In genomic region chr12:116525418-116526001, GRCh38 we compare ENCODE assay signal across 1 cellular context.
TF ChIP-seq lines count a peak whose summit lies in the region.

No MANE protein-coding gene starts in this region.

TF ChIP-seq in K562, 482 proteins besides CTCF, POLR2A, EP300 and RAD21 (continued from another document):
- 0 out of 2 replicates have a peak, but pooled peaks have one; percentile 1 for TF ChIP-seq ZBTB40 (IDR thresholded peaks at IDR 0.05)
- TF ChIP-seq ZBTB40 (CRISPR knock-in tag; IDR thresholded peaks at IDR 0.05), result no peak
- TF ChIP-seq CSDE1 (IDR thresholded peaks at IDR 0.05), result no peak
- TF ChIP-seq ZFX (CRISPR knock-in tag; IDR thresholded peaks at IDR 0.05), result no peak
- TF ChIP-seq ZNF707 (CRISPR knock-in tag; conservative IDR thresholded peaks at IDR 0.05), result no peak
- TF ChIP-seq, protein P1, sequence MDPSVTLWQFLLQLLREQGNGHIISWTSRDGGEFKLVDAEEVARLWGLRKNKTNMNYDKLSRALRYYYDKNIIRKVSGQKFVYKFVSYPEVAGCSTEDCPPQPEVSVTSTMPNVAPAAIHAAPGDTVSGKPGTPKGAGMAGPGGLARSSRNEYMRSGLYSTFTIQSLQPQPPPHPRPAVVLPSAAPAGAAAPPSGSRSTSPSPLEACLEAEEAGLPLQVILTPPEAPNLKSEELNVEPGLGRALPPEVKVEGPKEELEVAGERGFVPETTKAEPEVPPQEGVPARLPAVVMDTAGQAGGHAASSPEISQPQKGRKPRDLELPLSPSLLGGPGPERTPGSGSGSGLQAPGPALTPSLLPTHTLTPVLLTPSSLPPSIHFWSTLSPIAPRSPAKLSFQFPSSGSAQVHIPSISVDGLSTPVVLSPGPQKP (CRISPR knock-in tag; IDR thresholded peaks at IDR 0.05), result no peak
- no peak for TF ChIP-seq RCOR1 (IDR thresholded peaks at IDR 0.05; ENCODE audit: borderline replicate concordance in 1 of 2, low read depth in 2 of 2, low read length in 2 of 2)
- TF ChIP-seq HDAC1 (IDR thresholded peaks at IDR 0.05), result 0 out of 4 replicates have a peak, but pooled peaks of 1 of the 2 experiments have one; percentile 0
- no peak for TF ChIP-seq ETV6 (IDR thresholded peaks at IDR 0.05; ENCODE audit: borderline replicate concordance in 1 of 2, low read depth in 2 of 2, low read length in 1 of 2)
- no peak for TF ChIP-seq ETV6 (CRISPR knock-in tag; IDR thresholded peaks at IDR 0.05; ENCODE audit: borderline replicate concordance)
- no peak for TF ChIP-seq NCOR1 (IDR thresholded peaks at IDR 0.05)
- no peak for TF ChIP-seq ZNF140 (CRISPR knock-in tag; IDR thresholded peaks at IDR 0.05)
- TF ChIP-seq RBM17 (IDR thresholded peaks at IDR 0.05; ENCODE audit: borderline replicate concordance, low read depth, low read length), result no peak
- TF ChIP-seq, protein P2, sequence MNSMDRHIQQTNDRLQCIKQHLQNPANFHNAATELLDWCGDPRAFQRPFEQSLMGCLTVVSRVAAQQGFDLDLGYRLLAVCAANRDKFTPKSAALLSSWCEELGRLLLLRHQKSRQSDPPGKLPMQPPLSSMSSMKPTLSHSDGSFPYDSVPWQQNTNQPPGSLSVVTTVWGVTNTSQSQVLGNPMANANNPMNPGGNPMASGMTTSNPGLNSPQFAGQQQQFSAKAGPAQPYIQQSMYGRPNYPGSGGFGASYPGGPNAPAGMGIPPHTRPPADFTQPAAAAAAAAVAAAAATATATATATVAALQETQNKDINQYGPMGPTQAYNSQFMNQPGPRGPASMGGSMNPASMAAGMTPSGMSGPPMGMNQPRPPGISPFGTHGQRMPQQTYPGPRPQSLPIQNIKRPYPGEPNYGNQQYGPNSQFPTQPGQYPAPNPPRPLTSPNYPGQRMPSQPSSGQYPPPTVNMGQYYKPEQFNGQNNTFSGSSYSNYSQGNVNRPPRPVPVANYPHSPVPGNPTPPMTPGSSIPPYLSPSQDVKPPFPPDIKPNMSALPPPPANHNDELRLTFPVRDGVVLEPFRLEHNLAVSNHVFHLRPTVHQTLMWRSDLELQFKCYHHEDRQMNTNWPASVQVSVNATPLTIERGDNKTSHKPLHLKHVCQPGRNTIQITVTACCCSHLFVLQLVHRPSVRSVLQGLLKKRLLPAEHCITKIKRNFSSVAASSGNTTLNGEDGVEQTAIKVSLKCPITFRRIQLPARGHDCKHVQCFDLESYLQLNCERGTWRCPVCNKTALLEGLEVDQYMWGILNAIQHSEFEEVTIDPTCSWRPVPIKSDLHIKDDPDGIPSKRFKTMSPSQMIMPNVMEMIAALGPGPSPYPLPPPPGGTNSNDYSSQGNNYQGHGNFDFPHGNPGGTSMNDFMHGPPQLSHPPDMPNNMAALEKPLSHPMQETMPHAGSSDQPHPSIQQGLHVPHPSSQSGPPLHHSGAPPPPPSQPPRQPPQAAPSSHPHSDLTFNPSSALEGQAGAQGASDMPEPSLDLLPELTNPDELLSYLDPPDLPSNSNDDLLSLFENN (IDR thresholded peaks at IDR 0.05; ENCODE audit: low read depth in 2 of 2, low read length in 2 of 2), result no peak
- TF ChIP-seq, protein P3, sequence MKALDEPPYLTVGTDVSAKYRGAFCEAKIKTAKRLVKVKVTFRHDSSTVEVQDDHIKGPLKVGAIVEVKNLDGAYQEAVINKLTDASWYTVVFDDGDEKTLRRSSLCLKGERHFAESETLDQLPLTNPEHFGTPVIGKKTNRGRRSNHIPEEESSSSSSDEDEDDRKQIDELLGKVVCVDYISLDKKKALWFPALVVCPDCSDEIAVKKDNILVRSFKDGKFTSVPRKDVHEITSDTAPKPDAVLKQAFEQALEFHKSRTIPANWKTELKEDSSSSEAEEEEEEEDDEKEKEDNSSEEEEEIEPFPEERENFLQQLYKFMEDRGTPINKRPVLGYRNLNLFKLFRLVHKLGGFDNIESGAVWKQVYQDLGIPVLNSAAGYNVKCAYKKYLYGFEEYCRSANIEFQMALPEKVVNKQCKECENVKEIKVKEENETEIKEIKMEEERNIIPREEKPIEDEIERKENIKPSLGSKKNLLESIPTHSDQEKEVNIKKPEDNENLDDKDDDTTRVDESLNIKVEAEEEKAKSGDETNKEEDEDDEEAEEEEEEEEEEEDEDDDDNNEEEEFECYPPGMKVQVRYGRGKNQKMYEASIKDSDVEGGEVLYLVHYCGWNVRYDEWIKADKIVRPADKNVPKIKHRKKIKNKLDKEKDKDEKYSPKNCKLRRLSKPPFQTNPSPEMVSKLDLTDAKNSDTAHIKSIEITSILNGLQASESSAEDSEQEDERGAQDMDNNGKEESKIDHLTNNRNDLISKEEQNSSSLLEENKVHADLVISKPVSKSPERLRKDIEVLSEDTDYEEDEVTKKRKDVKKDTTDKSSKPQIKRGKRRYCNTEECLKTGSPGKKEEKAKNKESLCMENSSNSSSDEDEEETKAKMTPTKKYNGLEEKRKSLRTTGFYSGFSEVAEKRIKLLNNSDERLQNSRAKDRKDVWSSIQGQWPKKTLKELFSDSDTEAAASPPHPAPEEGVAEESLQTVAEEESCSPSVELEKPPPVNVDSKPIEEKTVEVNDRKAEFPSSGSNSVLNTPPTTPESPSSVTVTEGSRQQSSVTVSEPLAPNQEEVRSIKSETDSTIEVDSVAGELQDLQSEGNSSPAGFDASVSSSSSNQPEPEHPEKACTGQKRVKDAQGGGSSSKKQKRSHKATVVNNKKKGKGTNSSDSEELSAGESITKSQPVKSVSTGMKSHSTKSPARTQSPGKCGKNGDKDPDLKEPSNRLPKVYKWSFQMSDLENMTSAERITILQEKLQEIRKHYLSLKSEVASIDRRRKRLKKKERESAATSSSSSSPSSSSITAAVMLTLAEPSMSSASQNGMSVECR (CRISPR knock-in tag; IDR thresholded peaks at IDR 0.05), result no peak
